In the genomic region with DNA sequence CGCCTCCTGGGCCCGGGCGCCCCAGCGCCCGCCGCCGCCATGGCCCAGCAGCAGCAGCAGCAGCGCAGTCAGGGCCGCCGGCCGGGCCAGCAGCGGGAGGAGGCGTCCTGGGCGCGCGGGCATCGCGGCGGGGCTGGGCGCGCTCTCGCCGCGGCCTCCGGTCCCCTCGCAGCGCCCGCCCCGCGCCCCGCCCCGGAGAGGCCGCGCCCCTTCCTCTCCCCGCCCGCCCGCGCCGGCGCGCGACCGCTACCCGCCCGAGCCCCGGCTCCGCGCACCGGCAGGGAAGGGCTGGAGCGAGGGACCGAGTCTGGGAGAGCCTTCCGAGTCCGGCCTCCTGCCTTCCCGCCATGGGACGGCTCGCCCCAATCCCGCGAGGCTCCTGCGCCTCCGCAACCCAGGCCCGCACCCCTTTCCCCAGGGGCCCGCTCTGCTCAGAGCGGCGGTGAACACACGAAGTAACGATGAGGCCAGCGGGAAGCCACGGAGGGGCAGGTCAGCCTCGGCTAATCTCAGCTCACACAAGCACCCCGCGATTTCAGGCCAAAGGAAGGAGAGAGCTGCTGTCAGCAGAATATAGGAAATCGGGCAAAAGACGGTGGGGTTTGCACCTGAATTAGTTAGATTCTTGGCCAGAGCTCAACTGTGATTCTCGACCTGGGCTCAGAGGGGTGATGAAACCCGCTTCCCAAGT, we compare ENCODE assay signal across 1 cellular context.
TF ChIP-seq lines count a peak whose summit lies in the region.

A gene (minus strand): TSS at position 135 of the 691 bp plus-strand sequence. CDS start 12 bp downstream, at position 123.

TF ChIP-seq in HepG2, 621 proteins besides CTCF, POLR2A, EP300 and RAD21 (continued from another document and continues in another):
- TF ChIP-seq CBX2 (IDR thresholded peaks at IDR 0.05; ENCODE audit: low read depth, low read length) (no peak), CBX2 (CRISPR knock-in tag; IDR thresholded peaks at IDR 0.05; ENCODE audit: low read depth) (no peak), ZNF841 (CRISPR knock-in tag; IDR thresholded peaks at IDR 0.05; ENCODE audit: borderline replicate concordance) (no peak), ZNF446 (CRISPR knock-in tag; IDR thresholded peaks at IDR 0.05) (no peak), ATM (IDR thresholded peaks at IDR 0.05; ENCODE audit: borderline replicate concordance) (no peak), CREB1 (IDR thresholded peaks at IDR 0.05) (no peak), CREB1 (CRISPR knock-in tag; IDR thresholded peaks at IDR 0.05) (no peak), WIZ (CRISPR knock-in tag; IDR thresholded peaks at IDR 0.05) (no peak), ZNF563 (CRISPR knock-in tag; IDR thresholded peaks at IDR 0.05) (no peak), MTA1 (CRISPR knock-in tag; IDR thresholded peaks at IDR 0.05; ENCODE audit: borderline replicate concordance) (no peak), SIN3A (IDR thresholded peaks at IDR 0.05; ENCODE audit: borderline replicate concordance, low read depth, low read length) (no peak), KLF16 (CRISPR knock-in tag; IDR thresholded peaks at IDR 0.05) (peak in 1 of 2 experiments; percentile 21; a peak in 1 of 4 replicates), MEIS1 (CRISPR knock-in tag; IDR thresholded peaks at IDR 0.05; ENCODE audit: borderline replicate concordance) (no peak), ZNF772 (CRISPR knock-in tag; IDR thresholded peaks at IDR 0.05) (peak; percentile 84; the same call in 1 of the 2 replicates), IRF2 (CRISPR knock-in tag; IDR thresholded peaks at IDR 0.05) (peak; percentile 33; the same call in 1 of the 2 replicates), MIXL1 (CRISPR knock-in tag; IDR thresholded peaks at IDR 0.05) (no peak), NFIB (CRISPR knock-in tag; IDR thresholded peaks at IDR 0.05; ENCODE audit: borderline replicate concordance) (no peak), ELF1 (CRISPR knock-in tag; IDR thresholded peaks at IDR 0.05) (no peak), FOXK2 (IDR thresholded peaks at IDR 0.05) (no peak), ZNF232 (CRISPR knock-in tag; IDR thresholded peaks at IDR 0.05; ENCODE audit: borderline replicate concordance) (0 out of 2 replicates have a peak, but pooled peaks have one; percentile 59), ZMYM2 (CRISPR knock-in tag; IDR thresholded peaks at IDR 0.05) (no peak), RELA (CRISPR knock-in tag; IDR thresholded peaks at IDR 0.05) (0 out of 2 replicates have a peak, but pooled peaks have one; percentile 28), SP1 (IDR thresholded peaks at IDR 0.05) (no peak), SP1 (CRISPR knock-in tag; IDR thresholded peaks at IDR 0.05) (no peak), YY1 (IDR thresholded peaks at IDR 0.05; ENCODE audit: insufficient read depth, insufficient replicate concordance, low read depth, low read length) (peak; percentile 67)
- TF ChIP-seq, protein P1, sequence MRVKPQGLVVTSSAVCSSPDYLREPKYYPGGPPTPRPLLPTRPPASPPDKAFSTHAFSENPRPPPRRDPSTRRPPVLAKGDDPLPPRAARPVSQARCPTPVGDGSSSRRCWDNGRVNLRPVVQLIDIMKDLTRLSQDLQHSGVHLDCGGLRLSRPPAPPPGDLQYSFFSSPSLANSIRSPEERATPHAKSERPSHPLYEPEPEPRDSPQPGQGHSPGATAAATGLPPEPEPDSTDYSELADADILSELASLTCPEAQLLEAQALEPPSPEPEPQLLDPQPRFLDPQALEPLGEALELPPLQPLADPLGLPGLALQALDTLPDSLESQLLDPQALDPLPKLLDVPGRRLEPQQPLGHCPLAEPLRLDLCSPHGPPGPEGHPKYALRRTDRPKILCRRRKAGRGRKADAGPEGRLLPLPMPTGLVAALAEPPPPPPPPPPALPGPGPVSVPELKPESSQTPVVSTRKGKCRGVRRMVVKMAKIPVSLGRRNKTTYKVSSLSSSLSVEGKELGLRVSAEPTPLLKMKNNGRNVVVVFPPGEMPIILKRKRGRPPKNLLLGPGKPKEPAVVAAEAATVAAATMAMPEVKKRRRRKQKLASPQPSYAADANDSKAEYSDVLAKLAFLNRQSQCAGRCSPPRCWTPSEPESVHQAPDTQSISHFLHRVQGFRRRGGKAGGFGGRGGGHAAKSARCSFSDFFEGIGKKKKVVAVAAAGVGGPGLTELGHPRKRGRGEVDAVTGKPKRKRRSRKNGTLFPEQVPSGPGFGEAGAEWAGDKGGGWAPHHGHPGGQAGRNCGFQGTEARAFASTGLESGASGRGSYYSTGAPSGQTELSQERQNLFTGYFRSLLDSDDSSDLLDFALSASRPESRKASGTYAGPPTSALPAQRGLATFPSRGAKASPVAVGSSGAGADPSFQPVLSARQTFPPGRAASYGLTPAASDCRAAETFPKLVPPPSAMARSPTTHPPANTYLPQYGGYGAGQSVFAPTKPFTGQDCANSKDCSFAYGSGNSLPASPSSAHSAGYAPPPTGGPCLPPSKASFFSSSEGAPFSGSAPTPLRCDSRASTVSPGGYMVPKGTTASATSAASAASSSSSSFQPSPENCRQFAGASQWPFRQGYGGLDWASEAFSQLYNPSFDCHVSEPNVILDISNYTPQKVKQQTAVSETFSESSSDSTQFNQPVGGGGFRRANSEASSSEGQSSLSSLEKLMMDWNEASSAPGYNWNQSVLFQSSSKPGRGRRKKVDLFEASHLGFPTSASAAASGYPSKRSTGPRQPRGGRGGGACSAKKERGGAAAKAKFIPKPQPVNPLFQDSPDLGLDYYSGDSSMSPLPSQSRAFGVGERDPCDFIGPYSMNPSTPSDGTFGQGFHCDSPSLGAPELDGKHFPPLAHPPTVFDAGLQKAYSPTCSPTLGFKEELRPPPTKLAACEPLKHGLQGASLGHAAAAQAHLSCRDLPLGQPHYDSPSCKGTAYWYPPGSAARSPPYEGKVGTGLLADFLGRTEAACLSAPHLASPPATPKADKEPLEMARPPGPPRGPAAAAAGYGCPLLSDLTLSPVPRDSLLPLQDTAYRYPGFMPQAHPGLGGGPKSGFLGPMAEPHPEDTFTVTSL (CRISPR knock-in tag; IDR thresholded peaks at IDR 0.05; ENCODE audit: borderline replicate concordance): no peak
- TF ChIP-seq, protein P2, sequence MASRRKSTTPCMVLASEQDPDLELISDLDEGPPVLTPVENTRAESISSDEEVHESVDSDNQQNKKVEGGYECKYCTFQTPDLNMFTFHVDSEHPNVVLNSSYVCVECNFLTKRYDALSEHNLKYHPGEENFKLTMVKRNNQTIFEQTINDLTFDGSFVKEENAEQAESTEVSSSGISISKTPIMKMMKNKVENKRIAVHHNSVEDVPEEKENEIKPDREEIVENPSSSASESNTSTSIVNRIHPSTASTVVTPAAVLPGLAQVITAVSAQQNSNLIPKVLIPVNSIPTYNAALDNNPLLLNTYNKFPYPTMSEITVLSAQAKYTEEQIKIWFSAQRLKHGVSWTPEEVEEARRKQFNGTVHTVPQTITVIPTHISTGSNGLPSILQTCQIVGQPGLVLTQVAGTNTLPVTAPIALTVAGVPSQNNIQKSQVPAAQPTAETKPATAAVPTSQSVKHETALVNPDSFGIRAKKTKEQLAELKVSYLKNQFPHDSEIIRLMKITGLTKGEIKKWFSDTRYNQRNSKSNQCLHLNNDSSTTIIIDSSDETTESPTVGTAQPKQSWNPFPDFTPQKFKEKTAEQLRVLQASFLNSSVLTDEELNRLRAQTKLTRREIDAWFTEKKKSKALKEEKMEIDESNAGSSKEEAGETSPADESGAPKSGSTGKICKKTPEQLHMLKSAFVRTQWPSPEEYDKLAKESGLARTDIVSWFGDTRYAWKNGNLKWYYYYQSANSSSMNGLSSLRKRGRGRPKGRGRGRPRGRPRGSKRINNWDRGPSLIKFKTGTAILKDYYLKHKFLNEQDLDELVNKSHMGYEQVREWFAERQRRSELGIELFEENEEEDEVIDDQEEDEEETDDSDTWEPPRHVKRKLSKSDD (CRISPR knock-in tag; IDR thresholded peaks at IDR 0.05; ENCODE audit: low read depth): no peak
- TF ChIP-seq, protein P3, sequence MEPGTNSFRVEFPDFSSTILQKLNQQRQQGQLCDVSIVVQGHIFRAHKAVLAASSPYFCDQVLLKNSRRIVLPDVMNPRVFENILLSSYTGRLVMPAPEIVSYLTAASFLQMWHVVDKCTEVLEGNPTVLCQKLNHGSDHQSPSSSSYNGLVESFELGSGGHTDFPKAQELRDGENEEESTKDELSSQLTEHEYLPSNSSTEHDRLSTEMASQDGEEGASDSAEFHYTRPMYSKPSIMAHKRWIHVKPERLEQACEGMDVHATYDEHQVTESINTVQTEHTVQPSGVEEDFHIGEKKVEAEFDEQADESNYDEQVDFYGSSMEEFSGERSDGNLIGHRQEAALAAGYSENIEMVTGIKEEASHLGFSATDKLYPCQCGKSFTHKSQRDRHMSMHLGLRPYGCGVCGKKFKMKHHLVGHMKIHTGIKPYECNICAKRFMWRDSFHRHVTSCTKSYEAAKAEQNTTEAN (CRISPR knock-in tag; conservative IDR thresholded peaks at IDR 0.05): no peak; the same call in 1 of the 2 replicates
- TF ChIP-seq, protein P4, sequence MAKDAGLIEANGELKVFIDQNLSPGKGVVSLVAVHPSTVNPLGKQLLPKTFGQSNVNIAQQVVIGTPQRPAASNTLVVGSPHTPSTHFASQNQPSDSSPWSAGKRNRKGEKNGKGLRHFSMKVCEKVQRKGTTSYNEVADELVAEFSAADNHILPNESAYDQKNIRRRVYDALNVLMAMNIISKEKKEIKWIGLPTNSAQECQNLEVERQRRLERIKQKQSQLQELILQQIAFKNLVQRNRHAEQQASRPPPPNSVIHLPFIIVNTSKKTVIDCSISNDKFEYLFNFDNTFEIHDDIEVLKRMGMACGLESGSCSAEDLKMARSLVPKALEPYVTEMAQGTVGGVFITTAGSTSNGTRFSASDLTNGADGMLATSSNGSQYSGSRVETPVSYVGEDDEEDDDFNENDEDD (CRISPR knock-in tag; IDR thresholded peaks at IDR 0.05; ENCODE audit: borderline replicate concordance): peak; percentile 78
- TF ChIP-seq, protein P5, sequence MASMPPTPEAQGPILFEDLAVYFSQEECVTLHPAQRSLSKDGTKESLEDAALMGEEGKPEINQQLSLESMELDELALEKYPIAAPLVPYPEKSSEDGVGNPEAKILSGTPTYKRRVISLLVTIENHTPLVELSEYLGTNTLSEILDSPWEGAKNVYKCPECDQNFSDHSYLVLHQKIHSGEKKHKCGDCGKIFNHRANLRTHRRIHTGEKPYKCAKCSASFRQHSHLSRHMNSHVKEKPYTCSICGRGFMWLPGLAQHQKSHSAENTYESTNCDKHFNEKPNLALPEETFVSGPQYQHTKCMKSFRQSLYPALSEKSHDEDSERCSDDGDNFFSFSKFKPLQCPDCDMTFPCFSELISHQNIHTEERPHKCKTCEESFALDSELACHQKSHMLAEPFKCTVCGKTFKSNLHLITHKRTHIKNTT (CRISPR knock-in tag; IDR thresholded peaks at IDR 0.05): no peak
- TF ChIP-seq, protein P6, sequence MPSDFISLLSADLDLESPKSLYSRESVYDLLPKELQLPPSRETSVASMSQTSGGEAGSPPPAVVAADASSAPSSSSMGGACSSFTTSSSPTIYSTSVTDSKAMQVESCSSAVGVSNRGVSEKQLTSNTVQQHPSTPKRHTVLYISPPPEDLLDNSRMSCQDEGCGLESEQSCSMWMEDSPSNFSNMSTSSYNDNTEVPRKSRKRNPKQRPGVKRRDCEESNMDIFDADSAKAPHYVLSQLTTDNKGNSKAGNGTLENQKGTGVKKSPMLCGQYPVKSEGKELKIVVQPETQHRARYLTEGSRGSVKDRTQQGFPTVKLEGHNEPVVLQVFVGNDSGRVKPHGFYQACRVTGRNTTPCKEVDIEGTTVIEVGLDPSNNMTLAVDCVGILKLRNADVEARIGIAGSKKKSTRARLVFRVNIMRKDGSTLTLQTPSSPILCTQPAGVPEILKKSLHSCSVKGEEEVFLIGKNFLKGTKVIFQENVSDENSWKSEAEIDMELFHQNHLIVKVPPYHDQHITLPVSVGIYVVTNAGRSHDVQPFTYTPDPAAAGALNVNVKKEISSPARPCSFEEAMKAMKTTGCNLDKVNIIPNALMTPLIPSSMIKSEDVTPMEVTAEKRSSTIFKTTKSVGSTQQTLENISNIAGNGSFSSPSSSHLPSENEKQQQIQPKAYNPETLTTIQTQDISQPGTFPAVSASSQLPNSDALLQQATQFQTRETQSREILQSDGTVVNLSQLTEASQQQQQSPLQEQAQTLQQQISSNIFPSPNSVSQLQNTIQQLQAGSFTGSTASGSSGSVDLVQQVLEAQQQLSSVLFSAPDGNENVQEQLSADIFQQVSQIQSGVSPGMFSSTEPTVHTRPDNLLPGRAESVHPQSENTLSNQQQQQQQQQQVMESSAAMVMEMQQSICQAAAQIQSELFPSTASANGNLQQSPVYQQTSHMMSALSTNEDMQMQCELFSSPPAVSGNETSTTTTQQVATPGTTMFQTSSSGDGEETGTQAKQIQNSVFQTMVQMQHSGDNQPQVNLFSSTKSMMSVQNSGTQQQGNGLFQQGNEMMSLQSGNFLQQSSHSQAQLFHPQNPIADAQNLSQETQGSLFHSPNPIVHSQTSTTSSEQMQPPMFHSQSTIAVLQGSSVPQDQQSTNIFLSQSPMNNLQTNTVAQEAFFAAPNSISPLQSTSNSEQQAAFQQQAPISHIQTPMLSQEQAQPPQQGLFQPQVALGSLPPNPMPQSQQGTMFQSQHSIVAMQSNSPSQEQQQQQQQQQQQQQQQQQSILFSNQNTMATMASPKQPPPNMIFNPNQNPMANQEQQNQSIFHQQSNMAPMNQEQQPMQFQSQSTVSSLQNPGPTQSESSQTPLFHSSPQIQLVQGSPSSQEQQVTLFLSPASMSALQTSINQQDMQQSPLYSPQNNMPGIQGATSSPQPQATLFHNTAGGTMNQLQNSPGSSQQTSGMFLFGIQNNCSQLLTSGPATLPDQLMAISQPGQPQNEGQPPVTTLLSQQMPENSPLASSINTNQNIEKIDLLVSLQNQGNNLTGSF (CRISPR knock-in tag; IDR thresholded peaks at IDR 0.05): no peak; the same call in 1 of the 2 replicates
- TF ChIP-seq, protein P7, sequence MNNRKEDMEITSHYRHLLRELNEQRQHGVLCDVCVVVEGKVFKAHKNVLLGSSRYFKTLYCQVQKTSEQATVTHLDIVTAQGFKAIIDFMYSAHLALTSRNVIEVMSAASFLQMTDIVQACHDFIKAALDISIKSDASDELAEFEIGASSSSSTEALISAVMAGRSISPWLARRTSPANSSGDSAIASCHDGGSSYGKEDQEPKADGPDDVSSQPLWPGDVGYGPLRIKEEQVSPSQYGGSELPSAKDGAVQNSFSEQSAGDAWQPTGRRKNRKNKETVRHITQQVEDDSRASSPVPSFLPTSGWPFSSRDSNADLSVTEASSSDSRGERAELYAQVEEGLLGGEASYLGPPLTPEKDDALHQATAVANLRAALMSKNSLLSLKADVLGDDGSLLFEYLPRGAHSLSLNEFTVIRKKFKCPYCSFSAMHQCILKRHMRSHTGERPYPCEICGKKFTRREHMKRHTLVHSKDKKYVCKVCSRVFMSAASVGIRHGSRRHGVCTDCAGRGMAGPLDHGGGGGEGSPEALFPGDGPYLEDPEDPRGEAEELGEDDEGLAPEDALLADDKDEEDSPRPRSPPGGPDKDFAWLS (CRISPR knock-in tag; IDR thresholded peaks at IDR 0.05; ENCODE audit: borderline replicate concordance): no peak
